ENCODE assay signal across 1 cellular context in genomic region chr7:44964831-44965440, GRCh38.
TF ChIP-seq lines count a peak whose summit lies in the region.

No MANE protein-coding gene starts in this region.

TF ChIP-seq in K562, 482 proteins besides CTCF, POLR2A, EP300 and RAD21:
- TF ChIP-seq, protein P1, sequence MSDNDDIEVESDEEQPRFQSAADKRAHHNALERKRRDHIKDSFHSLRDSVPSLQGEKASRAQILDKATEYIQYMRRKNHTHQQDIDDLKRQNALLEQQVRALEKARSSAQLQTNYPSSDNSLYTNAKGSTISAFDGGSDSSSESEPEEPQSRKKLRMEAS (CRISPR knock-in tag; IDR thresholded peaks at IDR 0.05) = 0 out of 2 replicates have a peak, but pooled peaks have one; percentile 13
- TF ChIP-seq ZNF830 (CRISPR knock-in tag; IDR thresholded peaks at IDR 0.05) = no peak
